9 cellular contexts compared by ENCODE assay signal in the genomic region with DNA sequence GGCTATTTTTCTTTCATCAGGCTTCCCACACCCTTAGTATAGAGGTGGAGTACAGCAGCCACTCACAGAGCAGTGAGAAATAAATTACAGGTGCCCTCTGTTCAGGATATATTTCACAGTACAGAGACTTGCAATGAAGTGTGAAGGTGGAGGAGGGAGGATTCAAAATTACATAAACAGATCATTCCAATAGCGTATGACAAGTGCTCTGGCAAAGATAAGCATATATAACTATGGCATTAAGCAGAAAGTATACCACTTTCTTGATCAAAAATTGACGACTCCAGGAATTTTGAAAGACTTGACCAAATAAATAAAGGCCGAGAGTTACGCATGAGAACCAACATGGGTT.
DNase-seq lines count a peak whose midpoint lies in the region; ATAC-seq, FAIRE-seq and TF ChIP-seq lines count a peak whose summit lies in the region.
"Had no signal": no experiment of that assay in that cellular context is flagged by ENCODE, and none has a peak within 500 bp of the region (broad histone marks: within the 10 kb centered on the region; RNA-seq: fewer than 3 reads in every experiment).

No MANE protein-coding gene starts in this region.

- intact Hi-C loops in Calu3 (cut with micrococcal nuclease; ENCODE audit: unreplicated experiment) (no loop called here), endothelial cell of umbilical vein (cut with micrococcal nuclease) (no loop called here)

- H3K9me1 ChIP-seq in endothelial cell of umbilical vein (replicated peaks; ENCODE audit: control insufficient read depth, extremely low read depth, insufficient read depth, low read length) = no peaks in the 10 kb centered on the region

- no peaks in the 10 kb centered on the region for H3K79me2 ChIP-seq in endothelial cell of umbilical vein (ENCODE audit: control insufficient read depth, insufficient read depth, low read length)

- POLR2A ChIA-PET in endothelial cell of umbilical vein (lab: Charles Lee) = no interaction called here

- H3K36me3 Mint-ChIP-seq in Calu3 (ENCODE audit: insufficient read depth, unreplicated experiment) = peaks cover 5% of the 10 kb centered on the region

- peaks cover 37% of the 10 kb centered on the region for H3K27me3 Mint-ChIP-seq in Calu3 (ENCODE audit: unreplicated experiment)

- FAIRE-seq in endothelial cell of umbilical vein (lab: Jason Lieb, UNC) = no peak

- H3K9ac ChIP-seq in endothelial cell of umbilical vein (replicated peaks; ENCODE audit: extremely low read depth, insufficient read depth, low read length) = no peak overlapping the region

- DNase-seq in Calu3 (no peak), NCI-H748 treated with DMSO at 0.1 percent for 48 hours (lab: John Stamatoyannopoulos, UW) (peak; percentile 58), endothelial cell of umbilical vein (ENCODE audit: low read depth, low spot score) (no peak), LoVo (ENCODE audit: low spot score) (no peak), SIG-M5 (lab: John Stamatoyannopoulos, UW) (no peak), NCI-H2029 treated with DMSO at 0.1 percent for 48 hours (lab: John Stamatoyannopoulos, UW) (no peak)
- DNase-seq: naive thymus-derived CD8-positive, alpha-beta T cell had no signal

- dilution Hi-C loops in endothelial cell of umbilical vein (cut with MboI; ENCODE audit: extremely low pct_ligation_motif_present, low sequenced_read_pairs) = no loop called here

- H3K4me1 Mint-ChIP-seq in Calu3 (ENCODE audit: low read depth, unreplicated experiment) = peaks cover 14% of the 10 kb centered on the region

- CTCF ChIA-PET in Calu3 (lab: Charles Lee) (no interaction called here), endothelial cell of umbilical vein (lab: Charles Lee) (interaction anchor here (1.4 kb wide), 1 partner anchor 28 kb away, joined by 5 read pairs; no protein-coding TSS in a partner anchor)

- peak overlapping the region; percentile 70 for H3K4me3 Mint-ChIP-seq in Calu3 (ENCODE audit: low read depth, unreplicated experiment)

- no peak overlapping the region for H2AFZ ChIP-seq in endothelial cell of umbilical vein (ENCODE audit: low read depth, low read length)
- peak overlapping the region; percentile 89 for H2AFZ ChIP-seq in neuron (ENCODE audit: low read depth, low read length)

- H3K9me3 ChIP-seq in endothelial cell of umbilical vein (replicated peaks; ENCODE audit: control insufficient read depth, insufficient read depth, low read length) = no peaks in the 10 kb centered on the region
- peaks cover 5% of the 10 kb centered on the region for H3K9me3 ChIP-seq in neuron (ENCODE audit: low read length)

- H3K36me3 ChIP-seq in endothelial cell of umbilical vein (ENCODE audit: control insufficient read depth in 2 of 2, extremely low read depth in 1 of 2, insufficient read depth in 2 of 2, low read length in 2 of 2) (no peaks in the 10 kb centered on the region), neuron (ENCODE audit: insufficient read depth, low read length) (no peaks in the 10 kb centered on the region)

- H3K27me3 ChIP-seq in endothelial cell of umbilical vein (ENCODE audit: control insufficient read depth in 2 of 2, insufficient read depth in 2 of 2, low read length in 2 of 2) (peaks cover 29 to 35% of the 10 kb centered on the region in 2 experiments), neuron (ENCODE audit: insufficient read depth, low read length) (peaks cover 34% of the 10 kb centered on the region)

- H3K4me3 ChIP-seq in endothelial cell of umbilical vein (replicated peaks in 1 of 3; ENCODE audit: insufficient read depth in 1 of 3, low read depth in 1 of 3, low read length in 3 of 3) (no peak overlapping the region), neuron (ENCODE audit: low read length) (peak overlapping the region; percentile 49)

- ATAC-seq in HG02884 (IDR thresholded peaks at IDR 0.05; ENCODE audit: unreplicated experiment) = no peak
- ATAC-seq: naive thymus-derived CD8-positive, alpha-beta T cell had no signal

- H3K27ac ChIP-seq in endothelial cell of umbilical vein (ENCODE audit: insufficient read depth, low read depth, low read length) = no peak overlapping the region

- H4K20me1 ChIP-seq in endothelial cell of umbilical vein (replicated peaks; ENCODE audit: control insufficient read depth, extremely low read depth, insufficient read depth, low read length) = no peaks in the 10 kb centered on the region

- BruUV-seq in Calu3 (replicated peaks; lab: Mats Ljungman, UMichigan) (no TSS peak), endothelial cell of umbilical vein (replicated peaks; lab: Mats Ljungman, UMichigan) (no TSS peak)

- TF ChIP-seq CTCF in Calu3 (IDR thresholded peaks at IDR 0.05; ENCODE audit: unreplicated experiment) (no peak), endothelial cell of umbilical vein (IDR thresholded peaks at IDR 0.05; ENCODE audit: extremely low read depth in 1 of 2, insufficient read depth in 1 of 2, low read depth in 1 of 2, low read length in 2 of 2) (no peak)

- H3K4me2 ChIP-seq in endothelial cell of umbilical vein (ENCODE audit: insufficient read depth, low read length) = peak overlapping the region; percentile 60

- TF ChIP-seq POLR2A in endothelial cell of umbilical vein (IDR thresholded peaks at IDR 0.05; ENCODE audit: low read depth, low read length) = no peak

- no peak overlapping the region for H3K27ac Mint-ChIP-seq in Calu3 (ENCODE audit: unreplicated experiment)

- H3K4me1 ChIP-seq in endothelial cell of umbilical vein (ENCODE audit: control insufficient read depth, extremely low read depth, insufficient read depth, low read length) (no peaks in the 10 kb centered on the region), neuron (ENCODE audit: insufficient read depth, low read length) (peaks cover 13% of the 10 kb centered on the region)

- no peaks in the 10 kb centered on the region for H3K9me3 Mint-ChIP-seq in Calu3 (ENCODE audit: low read depth, unreplicated experiment)

TF ChIP-seq in endothelial cell of umbilical vein, 7 proteins besides CTCF, POLR2A, EP300 and RAD21:
- TF ChIP-seq EZH2 (IDR thresholded peaks at IDR 0.05; ENCODE audit: borderline replicate concordance, low read depth, low read length, severe bottlenecking) (no peak), MYC (IDR thresholded peaks at IDR 0.05; ENCODE audit: low read depth, low read length) (no peak), FOS (IDR thresholded peaks at IDR 0.05; ENCODE audit: borderline replicate concordance, insufficient read depth, low read length) (no peak), JUN (IDR thresholded peaks at IDR 0.05; ENCODE audit: borderline replicate concordance, insufficient read depth, insufficient read length, low read depth) (no peak), POLR2AphosphoS5 (IDR thresholded peaks at IDR 0.05; ENCODE audit: insufficient read depth, low read depth, low read length) (no peak), GATA2 (IDR thresholded peaks at IDR 0.05; ENCODE audit: insufficient read depth, insufficient read length, low read depth, low read length) (no peak)
- TF ChIP-seq, protein P1, sequence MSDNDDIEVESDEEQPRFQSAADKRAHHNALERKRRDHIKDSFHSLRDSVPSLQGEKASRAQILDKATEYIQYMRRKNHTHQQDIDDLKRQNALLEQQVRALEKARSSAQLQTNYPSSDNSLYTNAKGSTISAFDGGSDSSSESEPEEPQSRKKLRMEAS (IDR thresholded peaks at IDR 0.05; ENCODE audit: insufficient read depth, insufficient read length) = no peak
